8 cellular contexts compared by ENCODE assay signal in the genomic region with DNA sequence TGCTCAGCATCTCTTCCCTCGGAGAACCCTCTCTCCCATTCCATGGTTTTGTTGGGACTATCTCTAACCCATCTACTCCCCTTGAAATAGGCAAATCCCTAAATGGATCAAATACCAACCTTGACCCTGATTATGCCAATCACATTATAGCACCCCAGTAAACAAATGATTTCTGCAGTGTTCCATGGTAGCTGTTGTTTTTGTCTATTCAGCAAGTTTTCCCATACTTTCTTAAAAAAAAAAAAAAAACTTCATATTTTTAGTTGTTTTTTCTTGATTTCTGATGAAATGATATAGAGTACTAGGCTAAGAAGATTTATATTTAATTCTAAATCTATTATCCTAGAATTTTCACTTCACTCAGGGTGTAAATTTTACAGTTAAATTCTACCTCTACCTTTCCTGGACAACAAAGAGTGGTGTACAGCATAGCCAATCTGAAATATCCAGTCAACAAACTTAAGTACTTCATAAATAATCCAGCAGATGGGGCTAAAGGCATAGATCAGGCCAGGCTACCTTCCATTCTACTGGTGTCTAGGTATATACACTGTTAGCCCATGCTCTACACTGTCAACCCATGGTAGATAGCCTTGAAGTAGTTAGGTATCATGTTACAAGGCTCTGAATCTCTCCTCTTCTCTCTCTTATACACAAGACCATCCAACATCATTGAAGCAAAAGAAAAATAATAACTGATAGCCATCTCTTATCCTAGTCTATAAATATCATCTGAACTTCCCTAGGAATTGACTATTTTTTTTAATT.
A peak's percentile ranks its signal among the peaks of the same experiment; 100 is the strongest.
DNase-seq lines count a peak whose midpoint lies in the region; ATAC-seq and TF ChIP-seq lines count a peak whose summit lies in the region.

No MANE protein-coding gene starts in this region.

- H3K27me3 Mint-ChIP-seq in endothelial cell (ENCODE audit: unreplicated experiment), result no peaks in the 10 kb centered on the region

- no peaks in the 10 kb centered on the region for H3K36me3 Mint-ChIP-seq in endothelial cell (ENCODE audit: low read depth, unreplicated experiment)

- no peaks in the 10 kb centered on the region for H3K9me3 Mint-ChIP-seq in endothelial cell (ENCODE audit: unreplicated experiment)

- ATAC-seq in GM18861 (IDR thresholded peaks at IDR 0.05; ENCODE audit: unreplicated experiment) (peak; percentile 93), HG02970 (IDR thresholded peaks at IDR 0.05; ENCODE audit: low FRiP score, unreplicated experiment) (peak; percentile 90)

- H3K9me3 ChIP-seq in SK-N-MC (ENCODE audit: low read depth, low read length), result no peaks in the 10 kb centered on the region

- H3K4me1 Mint-ChIP-seq in endothelial cell (ENCODE audit: unreplicated experiment), result no peaks in the 10 kb centered on the region

- no peak overlapping the region for H3K9ac ChIP-seq in SK-N-MC (ENCODE audit: insufficient read length)

- H3K36me3 ChIP-seq in SK-N-MC (ENCODE audit: insufficient read depth, low read length), result peaks cover 7% of the 10 kb centered on the region; the same call in 1 of the 2 replicates

- peak; percentile 42 for DNase-seq in COLO668 (lab: John Stamatoyannopoulos, UW; ENCODE audit: unreplicated experiment)
- peak; percentile 79 for DNase-seq in NCI-H1436 (lab: John Stamatoyannopoulos, UW)
- DNase-seq in SK-N-MC (ENCODE audit: low read depth, low spot score), result peak; percentile 65
- peak; percentile 25 for DNase-seq in endothelial cell (ENCODE audit: low spot score)
- peak; percentile 59 for DNase-seq in midbrain (lab: John Stamatoyannopoulos, UW)
- no peak for DNase-seq in T-helper 9 cell

- peak; percentile 57 for TF ChIP-seq CTCF in endothelial cell (IDR thresholded peaks at IDR 0.05; ENCODE audit: unreplicated experiment)

- peak overlapping the region; percentile 38; the same call in 1 of the 2 replicates for H3K27ac ChIP-seq in SK-N-MC

- H3K4me3 Mint-ChIP-seq in endothelial cell (ENCODE audit: unreplicated experiment), result no peak overlapping the region

- no peak overlapping the region for H3K27ac Mint-ChIP-seq in endothelial cell (ENCODE audit: unreplicated experiment)

- H3K4me3 ChIP-seq in SK-N-MC, result no peak overlapping the region
